Comparison of ENCODE assay signal across 1 cellular context in the genomic region with DNA sequence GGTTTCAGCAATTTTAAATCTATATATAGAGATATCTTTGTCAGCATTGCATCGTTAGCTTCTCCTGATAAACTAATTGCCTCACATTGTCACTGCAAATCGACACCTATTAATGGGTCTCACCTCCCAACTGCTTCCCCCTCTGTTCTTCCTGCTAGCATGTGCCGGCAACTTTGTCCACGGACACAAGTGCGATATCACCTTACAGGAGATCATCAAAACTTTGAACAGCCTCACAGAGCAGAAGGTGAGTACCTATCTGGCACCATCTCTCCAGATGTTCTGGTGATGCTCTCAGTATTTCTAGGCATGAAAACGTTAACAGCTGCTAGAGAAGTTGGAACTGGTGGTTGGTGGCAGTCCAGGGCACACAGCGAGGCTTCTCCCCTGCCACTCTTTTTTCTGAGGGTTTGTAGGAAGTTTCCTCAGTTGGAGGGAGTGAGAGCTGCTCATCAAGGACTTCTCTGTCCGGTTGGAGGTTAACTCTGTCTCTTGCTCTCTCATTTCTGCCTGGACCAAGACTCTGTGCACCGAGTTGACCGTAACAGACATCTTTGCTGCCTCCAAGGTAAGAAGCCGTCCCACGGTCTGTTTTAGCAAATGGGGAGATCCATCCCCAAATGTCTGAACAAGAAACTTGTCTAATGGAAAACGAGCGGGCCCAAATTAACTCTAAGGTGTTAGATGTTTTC.
TF ChIP-seq lines count a peak whose summit lies in the region.

A gene (plus strand): TSS at position 51 of the 692 bp plus-strand sequence. CDS start 62 bp downstream, at position 113.

TF ChIP-seq in WTC11, 78 proteins besides CTCF, POLR2A, EP300 and RAD21 (continued from another document):
- TF ChIP-seq, protein P1, sequence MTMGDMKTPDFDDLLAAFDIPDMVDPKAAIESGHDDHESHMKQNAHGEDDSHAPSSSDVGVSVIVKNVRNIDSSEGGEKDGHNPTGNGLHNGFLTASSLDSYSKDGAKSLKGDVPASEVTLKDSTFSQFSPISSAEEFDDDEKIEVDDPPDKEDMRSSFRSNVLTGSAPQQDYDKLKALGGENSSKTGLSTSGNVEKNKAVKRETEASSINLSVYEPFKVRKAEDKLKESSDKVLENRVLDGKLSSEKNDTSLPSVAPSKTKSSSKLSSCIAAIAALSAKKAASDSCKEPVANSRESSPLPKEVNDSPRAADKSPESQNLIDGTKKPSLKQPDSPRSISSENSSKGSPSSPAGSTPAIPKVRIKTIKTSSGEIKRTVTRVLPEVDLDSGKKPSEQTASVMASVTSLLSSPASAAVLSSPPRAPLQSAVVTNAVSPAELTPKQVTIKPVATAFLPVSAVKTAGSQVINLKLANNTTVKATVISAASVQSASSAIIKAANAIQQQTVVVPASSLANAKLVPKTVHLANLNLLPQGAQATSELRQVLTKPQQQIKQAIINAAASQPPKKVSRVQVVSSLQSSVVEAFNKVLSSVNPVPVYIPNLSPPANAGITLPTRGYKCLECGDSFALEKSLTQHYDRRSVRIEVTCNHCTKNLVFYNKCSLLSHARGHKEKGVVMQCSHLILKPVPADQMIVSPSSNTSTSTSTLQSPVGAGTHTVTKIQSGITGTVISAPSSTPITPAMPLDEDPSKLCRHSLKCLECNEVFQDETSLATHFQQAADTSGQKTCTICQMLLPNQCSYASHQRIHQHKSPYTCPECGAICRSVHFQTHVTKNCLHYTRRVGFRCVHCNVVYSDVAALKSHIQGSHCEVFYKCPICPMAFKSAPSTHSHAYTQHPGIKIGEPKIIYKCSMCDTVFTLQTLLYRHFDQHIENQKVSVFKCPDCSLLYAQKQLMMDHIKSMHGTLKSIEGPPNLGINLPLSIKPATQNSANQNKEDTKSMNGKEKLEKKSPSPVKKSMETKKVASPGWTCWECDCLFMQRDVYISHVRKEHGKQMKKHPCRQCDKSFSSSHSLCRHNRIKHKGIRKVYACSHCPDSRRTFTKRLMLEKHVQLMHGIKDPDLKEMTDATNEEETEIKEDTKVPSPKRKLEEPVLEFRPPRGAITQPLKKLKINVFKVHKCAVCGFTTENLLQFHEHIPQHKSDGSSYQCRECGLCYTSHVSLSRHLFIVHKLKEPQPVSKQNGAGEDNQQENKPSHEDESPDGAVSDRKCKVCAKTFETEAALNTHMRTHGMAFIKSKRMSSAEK (CRISPR knock-in tag; IDR thresholded peaks at IDR 0.05; ENCODE audit: borderline replicate concordance) = no peak
- TF ChIP-seq ZNF423 (CRISPR knock-in tag; IDR thresholded peaks at IDR 0.05) = no peak
